ENCODE assay signal across 12 cellular contexts in genomic region chr3:58324675-58325390, GRCh38. TPM values are rescaled to one million over a fixed set of nuclear protein-coding genes. Genes with fewer than 3 reads are reported as not detected.
DNase-seq lines count a peak whose midpoint lies in the region; ATAC-seq, FAIRE-seq and TF ChIP-seq lines count a peak whose summit lies in the region.
"Had no signal": no experiment of that assay in that cellular context is flagged by ENCODE, and none has a peak within 500 bp of the region (broad histone marks: within the 10 kb centered on the region; RNA-seq: fewer than 3 reads in every experiment).

No MANE protein-coding gene starts in this region.

- WGBS in GM12878 (ENCODE audit: insufficient coverage, insufficient replicate concordance, low lambda C conversion rate, missing lambda C conversion rate), result 73% methylated on average over 6 of the region's 6 CpGs

- peaks cover 39% of the 10 kb centered on the region for H3K4me1 Mint-ChIP-seq in stimulated activated naive CD8-positive, alpha-beta T cell treated with anti-CD3 and anti-CD28 coated beads, Interleukin-15, Interleukin-2, amounts not matched to agents 100 ng/mL and 50 ng/mL, for 24 hours (ENCODE audit: low read depth)

- H3K4me3 Mint-ChIP-seq in stimulated activated naive CD8-positive, alpha-beta T cell treated with anti-CD3 and anti-CD28 coated beads, Interleukin-15, Interleukin-2, amounts not matched to agents 100 ng/mL and 50 ng/mL, for 24 hours, result peak overlapping the region; percentile 65

- H3K36me3 ChIP-seq in GM12878 (ENCODE audit: control insufficient read depth in 2 of 2, insufficient read depth in 2 of 2, low read length in 1 of 2), result no peaks in the 10 kb centered on the region; a peak in 1 of 4 replicates
- no peaks in the 10 kb centered on the region for H3K36me3 ChIP-seq in mucosa of stomach (ENCODE audit: control insufficient read depth, insufficient read depth, low read length)

- in situ Hi-C loops in GM12878 (cut with MboI), result loop anchor here (5.0 to 10.0 kb wide), 3 partner anchors 87 to 210 kb away; partner anchors contain the start of gene ACOX2

- TF ChIP-seq POLR2A in GM12878 (IDR thresholded peaks at IDR 0.05; ENCODE audit: low read depth, low read length), result no peak

- RAD21 ChIA-PET in GM12878 (lab: Charles Lee; ENCODE audit: unreplicated experiment), result interaction anchor here (0.6 to 1.9 kb wide), 12 partner anchors 9 to 206 kb away, joined by 3 to 13 read pairs (median 4); partner anchors contain the start of genes HTD2, KCTD6 and RPP14

- no peak for TF ChIP-seq EP300 in GM12878 (IDR thresholded peaks at IDR 0.05; ENCODE audit: borderline replicate concordance in 1 of 2, control insufficient read depth in 1 of 2, low read depth in 2 of 2, low read length in 2 of 2)

- no peaks in the 10 kb centered on the region for H3K79me2 ChIP-seq in GM12878 (ENCODE audit: control insufficient read depth, insufficient read depth, low read length)

- peaks cover 9% of the 10 kb centered on the region for H3K36me3 Mint-ChIP-seq in stimulated activated naive CD8-positive, alpha-beta T cell treated with anti-CD3 and anti-CD28 coated beads, Interleukin-15, Interleukin-2, amounts not matched to agents 100 ng/mL and 50 ng/mL, for 24 hours (ENCODE audit: low read depth)

- H3K27me3 Mint-ChIP-seq in stimulated activated naive CD8-positive, alpha-beta T cell treated with anti-CD3 and anti-CD28 coated beads, Interleukin-15, Interleukin-2, amounts not matched to agents 100 ng/mL and 50 ng/mL, for 24 hours, result no peaks in the 10 kb centered on the region

- H4K20me1 ChIP-seq in GM12878 (ENCODE audit: control insufficient read depth, insufficient read depth), result no peaks in the 10 kb centered on the region

- H3K4me1 ChIP-seq in GM12878 (ENCODE audit: control insufficient read depth, insufficient read depth, low read length) (peaks cover 17% of the 10 kb centered on the region), mucosa of stomach (ENCODE audit: control insufficient read depth, insufficient read depth, low read length) (peaks cover 15% of the 10 kb centered on the region)

- SMC1A ChIA-PET in GM12878 (lab: Charles Lee; ENCODE audit: uncharacterized antibody, unreplicated experiment), result interaction anchor here (0.7 to 3.8 kb wide), 17 partner anchors 10 to 195 kb away, joined by 3 to 26 read pairs (median 4); partner anchors contain the start of genes HTD2, PXK and RPP14

- TF ChIP-seq RAD21 in GM12878 (IDR thresholded peaks at IDR 0.05; ENCODE audit: insufficient read depth, low read depth, low read length), result no peak

- POLR2A ChIA-PET in GM12878 (lab: Charles Lee), result interaction anchor here (0.7 to 1.9 kb wide), 7 partner anchors 9 to 167 kb away, joined by 3 to 6 read pairs (median 5); partner anchors contain the start of genes HTD2 and RPP14

- no peak for FAIRE-seq in GM12878 (lab: Jason Lieb, UNC)
- FAIRE-seq in frontal cortex (lab: Jason Lieb, UNC), result no peak

- no peak overlapping the region for H3K9ac ChIP-seq in GM12878 (ENCODE audit: control insufficient read depth, insufficient read depth, low read length)
- H3K9ac ChIP-seq in mucosa of stomach (ENCODE audit: low read length), result peak overlapping the region; percentile 16

- ATAC-seq in stimulated activated naive CD8-positive, alpha-beta T cell treated with anti-CD3 and anti-CD28 coated beads, Interleukin-15, Interleukin-2, amounts not matched to agents 100 U/mL and 50 U/mL, for 24 hours, result no peak
- ATAC-seq in GM12878 (peak; percentile 49), GM21786 (IDR thresholded peaks at IDR 0.05; ENCODE audit: unreplicated experiment) (no peak), GM18519 (IDR thresholded peaks at IDR 0.05; ENCODE audit: low FRiP score, unreplicated experiment) (no peak)

- intact Hi-C loops in GM12878 (cut with micrococcal nuclease; ENCODE audit: unreplicated experiment), result no loop called here

- H2AFZ ChIP-seq in GM12878 (ENCODE audit: control insufficient read depth, low read depth, low read length), result no peak overlapping the region; the same call in 1 of the 2 replicates

- no peak for TF ChIP-seq CTCF in GM12878 (IDR thresholded peaks at IDR 0.05 in 2 of 3, conservative IDR thresholded peaks at IDR 0.05 in 1 of 3; ENCODE audit: control insufficient read depth in 2 of 3, extremely low read depth in 1 of 3, insufficient read depth in 1 of 3, low read depth in 3 of 3, low read length in 3 of 3)

- CTCF ChIA-PET in GM12878 (lab: Yijun Ruan, JAX), result interaction anchor here (0.6 to 13.0 kb wide), 20 partner anchors 10 to 306 kb away, joined by 3 to 112 read pairs (median 4); partner anchors contain the start of genes HTD2 and RPP14

- no peak for DNase-seq in stimulated activated naive CD8-positive, alpha-beta T cell treated with anti-CD3 and anti-CD28 coated beads, Interleukin-15, Interleukin-2, amounts not matched to agents 100 U/mL and 50 U/mL, for 24 hours
- DNase-seq in GM12878 (ENCODE audit: low read depth, low spot score) (no peak), frontal cortex (ENCODE audit: low spot score in 2 of 2) (no peak), NCI-H2171 treated with DMSO at 0.1 percent for 48 hours (lab: John Stamatoyannopoulos, UW) (no peak)
- DNase-seq: effector memory CD4-positive, alpha-beta T cell; hippocampal formation; NCI-H1694; occipital lobe had no signal

- peak overlapping the region; percentile 95 for H3K27ac Mint-ChIP-seq in stimulated activated naive CD8-positive, alpha-beta T cell treated with anti-CD3 and anti-CD28 coated beads, Interleukin-15, Interleukin-2, amounts not matched to agents 100 ng/mL and 50 ng/mL, for 24 hours

- H3K4me3 ChIP-seq in GM12878, result no peak overlapping the region
- H3K4me3 ChIP-seq in mucosa of stomach (ENCODE audit: low read length), result no peak overlapping the region

- H3K9me3 ChIP-seq in GM12878 (replicated peaks; ENCODE audit: control insufficient read depth, insufficient read depth, low read length), result no peaks in the 10 kb centered on the region
- H3K9me3 ChIP-seq in mucosa of stomach (ENCODE audit: control insufficient read depth, low read length), result no peaks in the 10 kb centered on the region

- H3K9me3 Mint-ChIP-seq in stimulated activated naive CD8-positive, alpha-beta T cell treated with anti-CD3 and anti-CD28 coated beads, Interleukin-15, Interleukin-2, amounts not matched to agents 100 ng/mL and 50 ng/mL, for 24 hours, result no peaks in the 10 kb centered on the region

- H3K27ac ChIP-seq in GM12878 (ENCODE audit: control insufficient read depth, insufficient read depth), result no peak overlapping the region; the same call in 1 of the 2 replicates

- no peaks in the 10 kb centered on the region for H3K27me3 ChIP-seq in GM12878 (replicated peaks in 1 of 2; ENCODE audit: control insufficient read depth in 2 of 2, insufficient read depth in 2 of 2, low read length in 1 of 2)
- H3K27me3 ChIP-seq in mucosa of stomach (ENCODE audit: control insufficient read depth, insufficient read depth, low read length), result no peaks in the 10 kb centered on the region

- H3K4me2 ChIP-seq in GM12878 (ENCODE audit: control insufficient read depth, insufficient read depth), result peak overlapping the region; percentile 35; the same call in 1 of the 2 replicates

- no TSS peak for BruUV-seq in GM12878 (replicated peaks; lab: Mats Ljungman, UMichigan)

RNA-seq across cellular contexts. Expression of gene PXK, which starts 7.9 kb away (rescaled TPM):
- total RNA-seq in GM12878 (2013; cell fraction: nucleolus; rRNA removed), result 59.0 and 63.0 TPM in 2 replicates
- total RNA-seq in GM12878 (2014; rRNA removed) (26.5 and 27.2 TPM in 2 replicates), GM12878 (2014; rRNA removed; fragmentation: Illumina TruSeq; extraction: Trizol) (29.3 and 30.3 TPM in 2 replicates), GM12878 (2021) (25.8 and 27.9 TPM in 2 replicates), frontal cortex (22.0 TPM)
- polyA plus RNA-seq in GM12878 (2011; ENCODE audit: low read depth), result 13.2 TPM
- polyA plus RNA-seq in GM12878 (2011; rRNA removed) (18.9 and 19.1 TPM in 2 replicates), GM12878 (2014; fragmentation: Illumina TruSeq; extraction: Trizol) (34.6 and 38.0 TPM in 2 replicates), GM12878 (2014; fragmentation: Nextera tagmentation; extraction: Ambion mirVana) (10 to 100 TPM in 1 of 2 experiments, 1 to 10 TPM in 1; 8.4 to 10.5 TPM), GM12878 (2014; rRNA removed) (25.7 and 27.3 TPM in 2 replicates), GM12878 (2016; fragmentation: Nextera tagmentation; extraction: Ambion mirVana) (10 to 100 TPM; 30.4 to 34.0 TPM)
- polyA plus RNA-seq in GM12878 (2011; cell fraction: cytosol; rRNA removed), result 15.0 and 17.2 TPM in 2 replicates
- 20.8 and 23.5 TPM in 2 replicates for polyA plus RNA-seq in GM12878 (2011; cell fraction: nucleus; rRNA removed)
- 9.9 and 13.8 TPM in 2 replicates for polyA plus RNA-seq in GM12878 (2012)
- polyA minus RNA-seq in GM12878 (2011; rRNA and poly(A)+ RNA removed), result 16.3 and 20.0 TPM in 2 replicates
- polyA minus RNA-seq in GM12878 (2011; cell fraction: cytosol; rRNA and poly(A)+ RNA removed), result 6.9 and 10.7 TPM in 2 replicates
- 13.2 and 18.1 TPM in 2 replicates for polyA minus RNA-seq in GM12878 (2011; cell fraction: nucleus; rRNA and poly(A)+ RNA removed)

RNA-seq across cellular contexts. Expression of gene HTD2, which starts 18.5 kb away (rescaled TPM):
- 6.4 and 9.0 TPM in 2 replicates for total RNA-seq in GM12878 (2013; cell fraction: nucleolus; rRNA removed)
- total RNA-seq in GM12878 (2014; rRNA removed) (5.8 and 6.8 TPM in 2 replicates), GM12878 (2014; rRNA removed; fragmentation: Illumina TruSeq; extraction: Trizol) (5.0 and 5.9 TPM in 2 replicates), GM12878 (2021) (7.1 and 7.2 TPM in 2 replicates), frontal cortex (6.5 TPM)
- polyA plus RNA-seq in GM12878 (2011; ENCODE audit: low read depth), result 3.9 TPM
- polyA plus RNA-seq in GM12878 (2011; rRNA removed) (10.5 and 11.7 TPM in 2 replicates), GM12878 (2014; fragmentation: Illumina TruSeq; extraction: Trizol) (6.0 and 7.7 TPM in 2 replicates), GM12878 (2014; fragmentation: Nextera tagmentation; extraction: Ambion mirVana) (10 to 100 TPM; 13.5 to 15.9 TPM), GM12878 (2014; rRNA removed) (5.1 and 8.5 TPM in 2 replicates), GM12878 (2016; fragmentation: Nextera tagmentation; extraction: Ambion mirVana) (10 to 100 TPM; 24.1 to 24.7 TPM)
- 5.0 and 8.9 TPM in 2 replicates for polyA plus RNA-seq in GM12878 (2011; cell fraction: cytosol; rRNA removed)
- 2.7 and 3.3 TPM in 2 replicates for polyA plus RNA-seq in GM12878 (2011; cell fraction: nucleus; rRNA removed)
- polyA plus RNA-seq in GM12878 (2012), result 3.7 and 4.2 TPM in 2 replicates
- 5.4 and 6.1 TPM in 2 replicates for polyA minus RNA-seq in GM12878 (2011; rRNA and poly(A)+ RNA removed)
- polyA minus RNA-seq in GM12878 (2011; cell fraction: cytosol; rRNA and poly(A)+ RNA removed), result 2.7 and 3.1 TPM in 2 replicates
- 0.77 and 0.97 TPM in 2 replicates for polyA minus RNA-seq in GM12878 (2011; cell fraction: nucleus; rRNA and poly(A)+ RNA removed)

RNA-seq across cellular contexts. Expression of gene RPP14, which starts 18.8 kb away (rescaled TPM):
- 19.5 and 21.7 TPM in 2 replicates for total RNA-seq in GM12878 (2013; cell fraction: nucleolus; rRNA removed)
- 9.3 and 12.6 TPM in 2 replicates for total RNA-seq in GM12878 (2014; rRNA removed)
- total RNA-seq in GM12878 (2014; rRNA removed; fragmentation: Illumina TruSeq; extraction: Trizol), result 16.8 and 17.2 TPM in 2 replicates
- total RNA-seq in GM12878 (2021), result 12.2 and 14.5 TPM in 2 replicates
- 6.3 TPM for polyA plus RNA-seq in GM12878 (2011; ENCODE audit: low read depth)
- 21.2 and 23.5 TPM in 2 replicates for polyA plus RNA-seq in GM12878 (2011; rRNA removed)
- polyA plus RNA-seq in GM12878 (2011; cell fraction: cytosol; rRNA removed), result 9.1 and 10.4 TPM in 2 replicates
- 5.2 and 8.3 TPM in 2 replicates for polyA plus RNA-seq in GM12878 (2011; cell fraction: nucleus; rRNA removed)
- 7.3 and 9.0 TPM in 2 replicates for polyA plus RNA-seq in GM12878 (2012)
- 11.7 and 15.1 TPM in 2 replicates for polyA plus RNA-seq in GM12878 (2014; fragmentation: Illumina TruSeq; extraction: Trizol)
- 10 to 100 TPM in 1 of 2 experiments, 1 to 10 TPM in 1; 9.1 to 16.3 TPM for polyA plus RNA-seq in GM12878 (2014; fragmentation: Nextera tagmentation; extraction: Ambion mirVana)
- 12.4 and 14.9 TPM in 2 replicates for polyA plus RNA-seq in GM12878 (2014; rRNA removed)
- polyA plus RNA-seq in GM12878 (2016; fragmentation: Nextera tagmentation; extraction: Ambion mirVana), result 10 to 100 TPM; 13.1 to 14.0 TPM
- 11.8 and 19.0 TPM in 2 replicates for polyA minus RNA-seq in GM12878 (2011; rRNA and poly(A)+ RNA removed)
- 4.7 and 5.5 TPM in 2 replicates for polyA minus RNA-seq in GM12878 (2011; cell fraction: cytosol; rRNA and poly(A)+ RNA removed)
- 4.7 and 8.8 TPM in 2 replicates for polyA minus RNA-seq in GM12878 (2011; cell fraction: nucleus; rRNA and poly(A)+ RNA removed)
- 18.8 TPM for total RNA-seq in frontal cortex
